Comparison of ENCODE assay signal across 8 cellular contexts in the genomic region with DNA sequence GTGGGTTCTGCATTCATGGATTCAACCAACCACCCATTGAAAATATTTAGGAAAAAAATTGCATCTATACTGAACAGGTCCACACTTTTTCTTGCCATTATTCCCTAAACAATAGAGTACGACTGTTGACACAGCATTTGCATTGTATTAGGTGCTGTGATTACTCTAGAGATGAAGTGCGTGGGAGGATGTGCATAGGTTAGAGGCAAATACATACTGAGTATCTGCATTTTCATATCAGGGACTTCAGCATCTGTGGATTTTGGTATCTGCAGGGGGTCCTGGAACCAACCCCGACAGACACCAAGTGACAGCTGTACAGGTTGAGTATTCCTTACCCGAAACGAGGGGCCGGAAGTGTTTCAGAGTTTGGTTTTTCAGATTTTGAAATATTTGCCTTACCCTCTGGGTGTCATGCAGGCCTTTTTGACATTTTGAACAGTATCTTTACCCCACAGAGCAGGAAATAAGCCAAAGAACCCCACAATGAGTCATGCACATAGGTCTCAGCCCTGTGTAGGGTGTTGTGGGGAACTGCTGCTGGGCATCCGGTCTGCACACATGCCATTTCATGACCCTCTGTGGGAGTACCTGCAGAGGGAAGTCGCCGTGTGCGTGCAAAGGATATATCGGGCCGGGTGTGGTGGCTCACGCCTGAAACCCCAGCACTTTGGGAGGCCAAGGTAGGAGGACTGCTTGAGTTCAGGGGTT. TPM values are rescaled to one million over a fixed set of nuclear protein-coding genes. Genes with fewer than 3 reads are reported as not detected.
DNase-seq lines count a peak whose midpoint lies in the region; ATAC-seq and TF ChIP-seq lines count a peak whose summit lies in the region.

No MANE protein-coding gene starts in this region.

- no peak overlapping the region for H3K4me3 ChIP-seq in Loucy (ENCODE audit: low read length, poor library complexity, severe bottlenecking)
- H3K4me3 ChIP-seq in mucosa of descending colon = no peak overlapping the region
- no peak overlapping the region for H3K4me3 ChIP-seq in SJCRH30

- no peaks in the 10 kb centered on the region for H3K9me2 ChIP-seq in Loucy (replicated peaks; ENCODE audit: low read depth, low read length)

- peaks cover 32% of the 10 kb centered on the region; the same call in 1 of the 2 replicates for H3K36me3 ChIP-seq in Loucy (ENCODE audit: insufficient read depth, low read length)
- H3K36me3 ChIP-seq in mucosa of descending colon (ENCODE audit: low read depth) = no peaks in the 10 kb centered on the region
- peaks cover 24% of the 10 kb centered on the region for H3K36me3 ChIP-seq in SJCRH30

- H3K27me3 ChIP-seq in Loucy (ENCODE audit: insufficient read depth, low read length, poor library complexity, severe bottlenecking) = no peaks in the 10 kb centered on the region
- no peaks in the 10 kb centered on the region for H3K27me3 ChIP-seq in SJCRH30

- H3K4me1 ChIP-seq in Loucy (ENCODE audit: insufficient read depth, low read length, poor library complexity, severe bottlenecking) = peaks cover 17% of the 10 kb centered on the region
- H3K4me1 ChIP-seq in mucosa of descending colon (ENCODE audit: low read depth) = no peaks in the 10 kb centered on the region
- H3K4me1 ChIP-seq in SJCRH30 = no peaks in the 10 kb centered on the region

- no peaks in the 10 kb centered on the region for H3K79me2 ChIP-seq in Loucy (ENCODE audit: insufficient read depth, low read length)

- peak; percentile 51 for DNase-seq in EL
- peak; percentile 43 for DNase-seq in activated CD8-positive, alpha-beta memory T cell treated with anti-CD3 and anti-CD28 coated beads, Interleukin-2, amount 50 U/mL, for 1 hour (ENCODE audit: extremely low read depth)
- peak; percentile 20 to 78 (median 38) for DNase-seq in mucosa of descending colon
- no peak for DNase-seq in omental fat pad (ENCODE audit: low spot score)
- DNase-seq in SJCRH30 = no peak
- DNase-seq in SHP77 (lab: John Stamatoyannopoulos, UW) = no peak

- H3F3A ChIP-seq in Loucy (ENCODE audit: low read depth) = peaks cover 4% of the 10 kb centered on the region; the same call in 1 of the 2 replicates

- H4K20me1 ChIP-seq in Loucy (ENCODE audit: insufficient read depth, low read length, poor library complexity, severe bottlenecking) = no peaks in the 10 kb centered on the region

- intact Hi-C loops in mucosa of descending colon (cut with DNase I, micrococcal nuclease) = no loop called here

- H3K9ac ChIP-seq in Loucy (ENCODE audit: low read depth, low read length, poor library complexity, severe bottlenecking) = peak overlapping the region; percentile 32

- H3K4me2 ChIP-seq in Loucy (ENCODE audit: low read depth, low read length, poor library complexity, severe bottlenecking) = peak overlapping the region; percentile 20

- no peak overlapping the region for H3K27ac ChIP-seq in SJCRH30

- H2AFZ ChIP-seq in Loucy (ENCODE audit: low read length) = no peak overlapping the region

- TF ChIP-seq CTCF in Loucy (conservative IDR thresholded peaks at IDR 0.05; ENCODE audit: low read length) = no peak
- no peak for TF ChIP-seq CTCF in mucosa of descending colon (IDR thresholded peaks at IDR 0.05)
- TF ChIP-seq CTCF in omental fat pad (IDR thresholded peaks at IDR 0.05) = no peak

- H3K9me3 ChIP-seq in Loucy (ENCODE audit: insufficient read depth, low read depth, low read length) = no peaks in the 10 kb centered on the region
- no peaks in the 10 kb centered on the region for H3K9me3 ChIP-seq in mucosa of descending colon
- no peaks in the 10 kb centered on the region for H3K9me3 ChIP-seq in SJCRH30 (replicated peaks)

- ATAC-seq in mucosa of descending colon (peak; percentile 93), omental fat pad (ENCODE audit: low FRiP score) (no peak), GM19035 (IDR thresholded peaks at IDR 0.05; ENCODE audit: unreplicated experiment) (no peak)

RNA-seq across cellular contexts. Expression of a gene that starts 14.5 kb away (rescaled TPM):
- total RNA-seq in mucosa of descending colon (10 to 100 TPM; 32.0 to 44.7 (median 32.8) TPM), omental fat pad (10 to 100 TPM; 33.6 to 54.8 (median 45.2) TPM)
- total RNA-seq in SJCRH30 (2014; rRNA removed; shearing (Covaris generic)) = 55.8 and 57.3 TPM in 2 replicates

RNA-seq across cellular contexts. Expression of a gene that starts 14.8 kb away (rescaled TPM):
- total RNA-seq in mucosa of descending colon (10 to 100 TPM; 40.5 to 66.1 (median 48.4) TPM), omental fat pad (100 to 1,000 TPM in 1 of 4 donors, 10 to 100 TPM in 3; 54.4 to 111 (median 64.2) TPM)
- 118 and 119 TPM in 2 replicates for total RNA-seq in SJCRH30 (2014; rRNA removed; shearing (Covaris generic))

RNA-seq across cellular contexts. Expression of a gene that starts 51.7 kb away (rescaled TPM):
- total RNA-seq in mucosa of descending colon = 1 to 10 TPM; 4.9 to 6.5 (median 5.0) TPM
- 10 to 100 TPM in 1 of 4 donors, 1 to 10 TPM in 3; 4.5 to 12.9 (median 5.9) TPM for total RNA-seq in omental fat pad
- total RNA-seq in SJCRH30 (2014; rRNA removed; shearing (Covaris generic)) = 12.1 and 14.0 TPM in 2 replicates

Comparison
In these comparisons a context has a peak if more than half of its experiments do, and no peak if none do; other contexts are left out.
1. DNase-seq: peak in EL (single experiment), activated CD8-positive, alpha-beta memory T cell treated with anti-CD3 and anti-CD28 coated beads, Interleukin-2, amount 50 U/mL, for 1 hour (single experiment) and mucosa of descending colon (3 of 3); none in omental fat pad (single experiment), SJCRH30 (0 of 2) and SHP77 (0 of 2).